In the genomic region with DNA sequence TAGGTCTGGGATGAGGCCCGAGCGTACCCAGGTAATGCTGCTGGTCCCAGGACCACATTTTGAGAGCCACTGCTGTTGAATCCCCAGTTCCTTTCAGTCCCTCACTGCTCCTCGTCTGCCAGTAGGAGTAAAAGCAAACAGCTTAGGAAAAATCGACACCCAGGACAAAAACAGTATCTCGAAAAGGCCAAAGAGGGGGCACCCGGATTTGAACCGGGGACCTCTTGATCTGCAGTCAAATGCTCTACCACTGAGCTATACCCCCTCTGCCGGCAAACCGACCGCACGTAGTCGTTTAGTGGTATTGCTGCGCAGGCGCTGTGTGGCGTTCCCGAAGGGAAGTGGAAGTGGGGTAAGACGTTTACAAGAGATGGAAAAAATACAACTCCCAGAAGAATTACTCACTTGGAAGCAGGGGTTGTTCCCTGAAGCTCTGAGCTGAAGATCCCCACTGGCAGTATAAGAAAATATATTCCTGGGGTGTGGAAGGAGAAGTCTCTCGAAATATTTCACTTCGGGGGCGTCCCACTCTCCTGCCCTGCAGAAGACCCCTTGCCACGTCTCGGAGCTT, we compare ENCODE assay signal across 8 cellular contexts. TPM values are rescaled to one million over a fixed set of nuclear protein-coding genes. Genes with fewer than 3 reads are reported as not detected.
DNase-seq lines count a peak whose midpoint lies in the region; ATAC-seq and TF ChIP-seq lines count a peak whose summit lies in the region.

No MANE protein-coding gene starts in this region.

- no peak for TF ChIP-seq EP300 in Ishikawa (IDR thresholded peaks at IDR 0.05; ENCODE audit: borderline replicate concordance)

- ATAC-seq in GM19395 (IDR thresholded peaks at IDR 0.05; ENCODE audit: unreplicated experiment): peak; percentile 64

- H3K9me3 ChIP-seq in mononuclear cell (ENCODE audit: low read depth, low read length): no peaks in the 10 kb centered on the region

- DNase-seq in AG20443 (ENCODE audit: low spot score): peak; percentile 81
- DNase-seq in OCI-M2 (lab: John Stamatoyannopoulos, UW; ENCODE audit: unreplicated experiment): peak; percentile 60
- peak; percentile 95 for DNase-seq in activated T-cell treated with anti-CD3 and anti-CD28 coated beads, Interleukin-2, amount 50 U/mL, for 1 hour
- peak; percentile 47 for DNase-seq in epithelial cell of proximal tubule (ENCODE audit: low read depth)
- peak; percentile 77 to 81 for DNase-seq in stimulated activated CD8-positive, alpha-beta memory T cell treated with anti-CD3 and anti-CD28 coated beads, Interleukin-15, amount 100 ng/mL, for 48 hours (ENCODE audit: low read depth in 2 of 2)

- peaks cover 23% of the 10 kb centered on the region for H3K27me3 ChIP-seq in mononuclear cell (ENCODE audit: insufficient read depth, low read length)

- peak; percentile 12 for TF ChIP-seq CTCF in epithelial cell of proximal tubule (conservative IDR thresholded peaks at IDR 0.05; ENCODE audit: low read depth, low read length)

- peak overlapping the region; percentile 75 for H3K4me3 ChIP-seq in epithelial cell of proximal tubule (ENCODE audit: low read depth, low read length)
- H3K4me3 ChIP-seq in mononuclear cell (ENCODE audit: low read length): peak overlapping the region; percentile 93

- peaks cover 30% of the 10 kb centered on the region for H3K4me1 ChIP-seq in mononuclear cell (ENCODE audit: insufficient read depth, low read length)

- TF ChIP-seq RAD21 in Ishikawa (IDR thresholded peaks at IDR 0.05; ENCODE audit: low read depth): no peak

TF ChIP-seq in Ishikawa, 13 proteins besides CTCF, POLR2A, EP300 and RAD21:
- TF ChIP-seq MAX (IDR thresholded peaks at IDR 0.05) (no peak), REST (IDR thresholded peaks at IDR 0.05; ENCODE audit: low read depth) (no peak), EGR1 (IDR thresholded peaks at IDR 0.05) (no peak), ZBTB7A (IDR thresholded peaks at IDR 0.05; ENCODE audit: low read depth) (no peak), YY1 (IDR thresholded peaks at IDR 0.05; ENCODE audit: low read depth) (no peak), USF1 (IDR thresholded peaks at IDR 0.05) (no peak), NFIC (IDR thresholded peaks at IDR 0.05) (no peak), TAF1 (IDR thresholded peaks at IDR 0.05; ENCODE audit: low read depth) (peak; percentile 0; the same call in 1 of the 2 replicates), TCF12 (IDR thresholded peaks at IDR 0.05; ENCODE audit: low read depth) (no peak), CEBPB (IDR thresholded peaks at IDR 0.05) (peak; percentile 23; the same call in 1 of the 2 replicates), TEAD4 (IDR thresholded peaks at IDR 0.05) (peak; percentile 93), CREB1 (IDR thresholded peaks at IDR 0.05; ENCODE audit: low read depth) (no peak), FOXM1 (IDR thresholded peaks at IDR 0.05; ENCODE audit: borderline replicate concordance, low read depth) (no peak)

RNA-seq across cellular contexts. Expression of gene PLXDC1, which starts 2.2 kb away (rescaled TPM):
- total RNA-seq in epithelial cell of proximal tubule (not detected in 2 replicates), mononuclear cell (9.6 TPM)

RNA-seq across cellular contexts. Expression of gene ARL5C, which starts 12.3 kb away (rescaled TPM):
- total RNA-seq in epithelial cell of proximal tubule (not detected in 2 replicates), mononuclear cell (not detected)

RNA-seq across cellular contexts. Expression of gene CACNB1, which starts 43.8 kb away (rescaled TPM):
- total RNA-seq in epithelial cell of proximal tubule (2.4 and 5.9 TPM in 2 replicates), mononuclear cell (4.5 TPM)

RNA-seq across cellular contexts. Expression of gene RPL19, which starts 46.5 kb away (rescaled TPM):
- 2,234 and 2,474 TPM in 2 replicates for total RNA-seq in epithelial cell of proximal tubule
- total RNA-seq in mononuclear cell: 3,292 TPM

Comparison
In these comparisons a context has a peak if more than half of its experiments do, and no peak if none do; other contexts are left out.
1. Peak in every context shown above with its lines: DNase-seq, ATAC-seq and H3K4me3 ChIP-seq.
2. RNA of gene PLXDC1, which starts 2.2 kb away (total RNA-seq): 9.6 TPM in mononuclear cell (single experiment); not detected in epithelial cell of proximal tubule; every median in the first group is over 10 times any median in the second.